Comparison of ENCODE assay signal across 25 cellular contexts in the genomic region with DNA sequence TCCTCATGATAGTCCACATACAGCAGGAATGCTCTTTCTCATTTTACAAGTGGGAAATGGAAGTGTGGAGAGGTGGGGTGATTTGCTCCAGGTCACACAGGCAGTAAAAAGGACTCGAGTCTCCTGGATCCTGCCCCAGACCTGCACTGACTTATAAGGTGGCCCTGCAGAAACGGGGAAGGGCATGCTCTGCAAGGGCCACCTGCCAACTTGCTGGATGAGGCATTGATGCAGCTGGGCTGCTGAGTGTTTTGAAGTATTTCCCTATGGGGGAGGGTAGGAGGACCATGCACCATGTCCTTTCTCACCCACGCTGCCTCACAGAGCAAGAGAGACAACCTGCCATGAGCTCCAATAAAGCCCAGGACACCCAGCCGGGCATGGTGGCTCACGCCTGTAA. TPM values are rescaled to one million over a fixed set of nuclear protein-coding genes. Genes with fewer than 3 reads are reported as not detected.
"Had no signal": no experiment of that assay in that cellular context is flagged by ENCODE, and none has a peak within 500 bp of the region (broad histone marks: within the 10 kb centered on the region; RNA-seq: fewer than 3 reads in every experiment).

No MANE protein-coding gene starts in this region.

- H3K27ac Mint-ChIP-seq: activated CD4-positive, alpha-beta memory T cell treated with anti-CD3 and anti-CD28 coated beads for 36 hours; activated CD8-positive, alpha-beta memory T cell treated with anti-CD3 and anti-CD28 coated beads, Interleukin-2, amount 10 ng/mL, durations not matched to agents 7 days and 5 days; activated naive CD8-positive, alpha-beta T cell treated with anti-CD3 and anti-CD28 coated beads for 36 hours; natural killer cell treated with Interleukin-12 subunit alpha and Interleukin-12 subunit beta and Interleukin-15 and Interleukin-18, amount 100 ng/mL, for 72 hours; stimulated activated memory B cell treated with anti-CD40 and anti-IgM and Interleukin-4, amounts not matched to agents 10 μg/mL and 1 μg/mL and 100 μg/mL, for 72 hours had no signal

- H3K9me3 Mint-ChIP-seq: activated CD4-positive, alpha-beta memory T cell treated with anti-CD3 and anti-CD28 coated beads for 36 hours; activated naive CD8-positive, alpha-beta T cell treated with anti-CD3 and anti-CD28 coated beads for 36 hours; natural killer cell treated with Interleukin-12 subunit alpha and Interleukin-12 subunit beta and Interleukin-15 and Interleukin-18, amount 100 ng/mL, for 72 hours; stimulated activated memory B cell treated with anti-CD40 and anti-IgM and Interleukin-4, amounts not matched to agents 10 μg/mL and 1 μg/mL and 100 μg/mL, for 72 hours had no signal

- H3K36me3 Mint-ChIP-seq: activated CD4-positive, alpha-beta memory T cell treated with anti-CD3 and anti-CD28 coated beads for 36 hours; activated CD8-positive, alpha-beta memory T cell treated with anti-CD3 and anti-CD28 coated beads, Interleukin-2, amount 10 ng/mL, durations not matched to agents 7 days and 5 days; activated naive CD8-positive, alpha-beta T cell treated with anti-CD3 and anti-CD28 coated beads for 36 hours; natural killer cell treated with Interleukin-12 subunit alpha and Interleukin-12 subunit beta and Interleukin-15 and Interleukin-18, amount 100 ng/mL, for 72 hours; stimulated activated memory B cell treated with anti-CD40 and anti-IgM and Interleukin-4, amounts not matched to agents 10 μg/mL and 1 μg/mL and 100 μg/mL, for 72 hours had no signal

- H3K4me1 Mint-ChIP-seq: activated CD8-positive, alpha-beta memory T cell treated with anti-CD3 and anti-CD28 coated beads, Interleukin-2, amount 10 ng/mL, durations not matched to agents 7 days and 5 days; activated naive CD8-positive, alpha-beta T cell treated with anti-CD3 and anti-CD28 coated beads for 36 hours; stimulated activated memory B cell treated with anti-CD40 and anti-IgM and Interleukin-4, amounts not matched to agents 10 μg/mL and 1 μg/mL and 100 μg/mL, for 72 hours had no signal

- H3K9me3 ChIP-seq: sigmoid colon, spleen had no signal

- H3K4me3 ChIP-seq: sigmoid colon, spleen had no signal

- ATAC-seq: activated CD8-positive, alpha-beta memory T cell treated with anti-CD3 and anti-CD28 coated beads, Interleukin-2, amount 10 ng/mL, durations not matched to agents 7 days and 5 days; natural killer cell treated with Interleukin-12 subunit alpha and Interleukin-12 subunit beta and Interleukin-15 and Interleukin-18, amount 100 ng/mL, for 72 hours; stimulated activated memory B cell treated with anti-CD40 and anti-IgM and Interleukin-4, amounts not matched to agents 10 μg/mL and 1 μg/mL and 100 μg/mL, for 72 hours had no signal

- H3K4me1 ChIP-seq: sigmoid colon, spleen had no signal

- H3K27me3 ChIP-seq: sigmoid colon had no signal

- H3K36me3 ChIP-seq: sigmoid colon, spleen had no signal

- H3K27ac ChIP-seq: sigmoid colon, spleen had no signal

- FAIRE-seq: endothelial cell of umbilical vein, frontal cortex, TTC549 had no signal

- H3K27me3 Mint-ChIP-seq: activated CD4-positive, alpha-beta memory T cell treated with anti-CD3 and anti-CD28 coated beads for 36 hours; activated naive CD8-positive, alpha-beta T cell treated with anti-CD3 and anti-CD28 coated beads for 36 hours had no signal

- H3K4me3 Mint-ChIP-seq: activated CD4-positive, alpha-beta memory T cell treated with anti-CD3 and anti-CD28 coated beads for 36 hours; activated CD8-positive, alpha-beta memory T cell treated with anti-CD3 and anti-CD28 coated beads, Interleukin-2, amount 10 ng/mL, durations not matched to agents 7 days and 5 days; activated naive CD8-positive, alpha-beta T cell treated with anti-CD3 and anti-CD28 coated beads for 36 hours; natural killer cell treated with Interleukin-12 subunit alpha and Interleukin-12 subunit beta and Interleukin-15 and Interleukin-18, amount 100 ng/mL, for 72 hours; stimulated activated memory B cell treated with anti-CD40 and anti-IgM and Interleukin-4, amounts not matched to agents 10 μg/mL and 1 μg/mL and 100 μg/mL, for 72 hours had no signal

- DNase-seq: activated CD4-positive, alpha-beta memory T cell treated with anti-CD3 and anti-CD28 coated beads for 36 hours; activated CD8-positive, alpha-beta memory T cell treated with anti-CD3 and anti-CD28 coated beads, Interleukin-2, amount 10 ng/mL, durations not matched to agents 7 days and 5 days; activated naive CD8-positive, alpha-beta T cell treated with anti-CD3 and anti-CD28 coated beads for 36 hours; amniotic stem cell; dermis blood vessel endothelial cell; effector memory CD4-positive, alpha-beta T cell; head of caudate nucleus; posterior cingulate gyrus; sigmoid colon; spleen; stimulated activated CD4-positive, alpha-beta T cell treated with anti-CD3 and anti-CD28 coated beads, Interleukin-4, amount 100 ng/mL, for 4 hours; SW 1271 had no signal

RNA-seq across cellular contexts. Expression of gene OR6Q1, which starts 36.9 kb away (rescaled TPM):
- total RNA-seq: activated CD4-positive, alpha-beta memory T cell treated with anti-CD3 and anti-CD28 coated beads for 36 hours; activated CD8-positive, alpha-beta memory T cell treated with anti-CD3 and anti-CD28 coated beads, Interleukin-2, amount 10 ng/mL, durations not matched to agents 7 days and 5 days; activated naive CD8-positive, alpha-beta T cell treated with anti-CD3 and anti-CD28 coated beads for 36 hours; cardiac septum; dermis blood vessel endothelial cell; endothelial cell of umbilical vein; frontal cortex; kidney epithelial cell; lower leg skin; mesenteric fat pad; natural killer cell treated with Interleukin-12 subunit alpha and Interleukin-12 subunit beta and Interleukin-15 and Interleukin-18, amount 100 ng/mL, for 72 hours; renal cortical epithelial cell; sigmoid colon; spleen; T-helper 2 cell treated with Interferon-gamma antibody and Interleukin-4, amounts not matched to agents 100 ng/mL and 5 ng/mL, for 36 hours; ureter had no signal
- polyA plus RNA-seq: endothelial cell of umbilical vein, sigmoid colon, spleen, thymus had no signal

RNA-seq across cellular contexts. Expression of gene OR9Q1, which starts 44.0 kb away (rescaled TPM):
- total RNA-seq: activated CD4-positive, alpha-beta memory T cell treated with anti-CD3 and anti-CD28 coated beads for 36 hours; activated CD8-positive, alpha-beta memory T cell treated with anti-CD3 and anti-CD28 coated beads, Interleukin-2, amount 10 ng/mL, durations not matched to agents 7 days and 5 days; activated naive CD8-positive, alpha-beta T cell treated with anti-CD3 and anti-CD28 coated beads for 36 hours; cardiac septum; dermis blood vessel endothelial cell; endothelial cell of umbilical vein; frontal cortex; kidney epithelial cell; lower leg skin; mesenteric fat pad; natural killer cell treated with Interleukin-12 subunit alpha and Interleukin-12 subunit beta and Interleukin-15 and Interleukin-18, amount 100 ng/mL, for 72 hours; renal cortical epithelial cell; sigmoid colon; spleen; T-helper 2 cell treated with Interferon-gamma antibody and Interleukin-4, amounts not matched to agents 100 ng/mL and 5 ng/mL, for 36 hours; ureter had no signal
- polyA plus RNA-seq: endothelial cell of umbilical vein, sigmoid colon, spleen had no signal

RNA-seq across cellular contexts. Expression of gene OR9I1, which starts 57.6 kb away (rescaled TPM):
- total RNA-seq: activated CD4-positive, alpha-beta memory T cell treated with anti-CD3 and anti-CD28 coated beads for 36 hours; activated CD8-positive, alpha-beta memory T cell treated with anti-CD3 and anti-CD28 coated beads, Interleukin-2, amount 10 ng/mL, durations not matched to agents 7 days and 5 days; activated naive CD8-positive, alpha-beta T cell treated with anti-CD3 and anti-CD28 coated beads for 36 hours; cardiac septum; dermis blood vessel endothelial cell; endothelial cell of umbilical vein; frontal cortex; kidney epithelial cell; lower leg skin; mesenteric fat pad; natural killer cell treated with Interleukin-12 subunit alpha and Interleukin-12 subunit beta and Interleukin-15 and Interleukin-18, amount 100 ng/mL, for 72 hours; renal cortical epithelial cell; sigmoid colon; spleen; T-helper 2 cell treated with Interferon-gamma antibody and Interleukin-4, amounts not matched to agents 100 ng/mL and 5 ng/mL, for 36 hours; ureter had no signal
- polyA plus RNA-seq: endothelial cell of umbilical vein, sigmoid colon, spleen, thymus had no signal
